3 cellular contexts compared by ENCODE assay signal in genomic region chr18:50562258-50562657, GRCh38. TPM values are rescaled to one million over a fixed set of nuclear protein-coding genes. Genes with fewer than 3 reads are reported as not detected.
"Had no signal": no experiment of that assay in that cellular context is flagged by ENCODE, and none has a peak within 500 bp of the region (broad histone marks: within the 10 kb centered on the region; RNA-seq: fewer than 3 reads in every experiment).

No MANE protein-coding gene starts in this region.

RNA-seq across cellular contexts. Expression of gene MAPK4, which starts 2.4 kb away (rescaled TPM):
- total RNA-seq: M059J, PC-3, SJSA1 had no signal
